Comparison of ENCODE assay signal across 8 cellular contexts in the genomic region with DNA sequence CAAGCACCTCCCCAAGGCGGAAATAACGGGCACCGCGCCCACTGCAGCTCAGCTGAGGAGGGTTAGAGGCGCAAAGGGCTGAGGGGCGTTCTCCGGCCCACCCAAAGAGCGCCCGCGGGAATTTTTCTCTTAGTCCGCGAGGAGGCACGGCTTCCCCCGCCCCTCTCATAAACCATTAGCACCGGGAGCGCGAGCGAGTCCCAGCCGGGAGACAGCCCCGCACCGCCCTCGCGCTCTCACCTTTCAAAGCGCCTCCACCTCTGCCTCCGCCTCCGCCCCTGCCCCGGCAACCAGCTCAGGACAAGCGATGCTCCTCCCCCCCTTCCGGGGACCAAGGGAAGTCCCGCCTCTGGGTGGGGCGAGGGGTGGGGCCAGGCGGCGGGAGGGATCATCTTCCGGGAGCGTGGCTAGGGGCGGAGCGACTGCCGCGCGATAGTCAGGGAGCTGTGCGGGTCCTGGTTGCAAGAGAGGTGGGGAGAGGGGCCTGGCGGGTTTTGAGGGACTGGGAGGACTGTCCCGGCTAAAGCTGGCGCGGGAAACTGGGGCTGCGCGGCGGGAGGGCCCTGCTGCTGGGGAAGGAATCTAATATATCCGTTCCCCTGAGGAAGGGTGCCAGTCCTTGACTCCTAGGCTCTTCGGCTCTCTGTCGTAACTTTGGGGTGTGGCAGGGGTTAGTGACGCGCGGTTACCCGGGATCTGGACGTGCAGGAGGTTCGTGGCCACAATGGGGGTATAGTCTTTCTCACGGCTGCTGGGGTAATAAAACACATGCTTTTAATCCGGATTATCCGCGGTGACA. TPM values are rescaled to one million over a fixed set of nuclear protein-coding genes. Genes with fewer than 3 reads are reported as not detected.
DNase-seq lines count a peak whose midpoint lies in the region; ATAC-seq and TF ChIP-seq lines count a peak whose summit lies in the region.

A gene (minus strand): TSS at position 309 of the 799 bp plus-strand sequence. CDS start 5,165 bp downstream, outside the sequence.
A gene (plus strand): TSS at position 410 of the 799 bp plus-strand sequence. CDS start 637 bp downstream, outside the sequence.

- peak within 1 kb of the TSS; percentile 72 for H3K4me3 ChIP-seq in HAP-1
- peak within 1 kb of the TSS; percentile 85 for H3K4me3 ChIP-seq in MG63
- H3K4me3 ChIP-seq in neuron (ENCODE audit: low read length) = peak within 1 kb of the TSS; percentile 78

- H3K27ac ChIP-seq in foreskin keratinocyte = peak within 1 kb of the TSS; percentile 78

- H3K4me1 ChIP-seq in HAP-1 = peaks cover 47% of the 10 kb centered on the region
- peaks cover 20% of the 10 kb centered on the region for H3K4me1 ChIP-seq in foreskin keratinocyte
- H3K4me1 ChIP-seq in neuron (ENCODE audit: insufficient read depth, low read length) = peaks cover 30% of the 10 kb centered on the region

- H3K27me3 ChIP-seq in HAP-1 (ENCODE audit: low read depth) (no peaks in the 10 kb centered on the region), MG63 (no peaks in the 10 kb centered on the region), foreskin keratinocyte (no peaks in the 10 kb centered on the region), neuron (ENCODE audit: insufficient read depth, low read length) (no peaks in the 10 kb centered on the region)

- TF ChIP-seq CTCF in foreskin keratinocyte (conservative IDR thresholded peaks at IDR 0.05) = peak; percentile 15

- H3K36me3 ChIP-seq in HAP-1 (replicated peaks) (no peaks in the 10 kb centered on the region; the same call in 1 of the 2 replicates), MG63 (peaks cover 2% of the 10 kb centered on the region; the same call in 1 of the 2 replicates), neuron (ENCODE audit: insufficient read depth, low read length) (peaks cover 15% of the 10 kb centered on the region)

- peak within 1 kb of the TSS; percentile 99 for H2AFZ ChIP-seq in neuron (ENCODE audit: low read depth, low read length)

- DNase-seq in G401 (ENCODE audit: low spot score) (peak; percentile 97), HAP-1 (ENCODE audit: low spot score in 2 of 2) (peak; percentile 93 to 99), MG63 (peak; percentile 96), SHP77 (lab: John Stamatoyannopoulos, UW) (peak; percentile 86 to 92), activated gamma-delta T cell (lab: John Stamatoyannopoulos, UW) (peak; percentile 90), foreskin keratinocyte (peak; percentile 88 to 91), stromal cell of bone marrow (ENCODE audit: low read depth) (peak; percentile 91)

- peak; percentile 94 for ATAC-seq in foreskin keratinocyte

- in situ Hi-C loops in G401 (cut with HindIII; ENCODE audit: low sequenced_read_pairs) (no loop called here), HAP-1 (cut with MboI; ENCODE audit: low sequenced_read_pairs) (loop anchor here (25.0 kb wide), 1 partner anchor 553 kb away; no protein-coding TSS in a partner anchor)

- H3K9me3 ChIP-seq in HAP-1 (no peaks in the 10 kb centered on the region), MG63 (no peaks in the 10 kb centered on the region), neuron (ENCODE audit: low read length) (no peaks in the 10 kb centered on the region)

RNA-seq across cellular contexts. Expression of the first gene that starts in this region (rescaled TPM):
- 5.5 and 7.1 TPM in 2 replicates for total RNA-seq in G401 (2014; rRNA removed; shearing (Covaris generic))
- total RNA-seq in MG63 (2014; rRNA removed; shearing (Covaris generic); ENCODE audit: low replicate concordance) = 3.4 and 9.9 TPM in 2 replicates
- 14.8 and 15.2 TPM in 2 replicates for total RNA-seq in foreskin keratinocyte
- 6.6 TPM in 2 replicates for polyA plus RNA-seq in foreskin keratinocyte

RNA-seq across cellular contexts. Expression of the second gene that starts in this region (rescaled TPM):
- 0.24 and 2.6 TPM in 2 replicates for total RNA-seq in G401 (2014; rRNA removed; shearing (Covaris generic))
- 1.5 and 1.8 TPM in 2 replicates for total RNA-seq in MG63 (2014; rRNA removed; shearing (Covaris generic); ENCODE audit: low replicate concordance)
- total RNA-seq in foreskin keratinocyte = 6.0 and 7.3 TPM in 2 replicates
- 2.0 and 2.1 TPM in 2 replicates for polyA plus RNA-seq in foreskin keratinocyte

Comparison
In these comparisons a context has a peak if more than half of its experiments do, and no peak if none do; other contexts are left out.
1. Peak in every context shown above with its lines: DNase-seq, ATAC-seq, H3K4me3 ChIP-seq and H3K27ac ChIP-seq.